In the genomic region with DNA sequence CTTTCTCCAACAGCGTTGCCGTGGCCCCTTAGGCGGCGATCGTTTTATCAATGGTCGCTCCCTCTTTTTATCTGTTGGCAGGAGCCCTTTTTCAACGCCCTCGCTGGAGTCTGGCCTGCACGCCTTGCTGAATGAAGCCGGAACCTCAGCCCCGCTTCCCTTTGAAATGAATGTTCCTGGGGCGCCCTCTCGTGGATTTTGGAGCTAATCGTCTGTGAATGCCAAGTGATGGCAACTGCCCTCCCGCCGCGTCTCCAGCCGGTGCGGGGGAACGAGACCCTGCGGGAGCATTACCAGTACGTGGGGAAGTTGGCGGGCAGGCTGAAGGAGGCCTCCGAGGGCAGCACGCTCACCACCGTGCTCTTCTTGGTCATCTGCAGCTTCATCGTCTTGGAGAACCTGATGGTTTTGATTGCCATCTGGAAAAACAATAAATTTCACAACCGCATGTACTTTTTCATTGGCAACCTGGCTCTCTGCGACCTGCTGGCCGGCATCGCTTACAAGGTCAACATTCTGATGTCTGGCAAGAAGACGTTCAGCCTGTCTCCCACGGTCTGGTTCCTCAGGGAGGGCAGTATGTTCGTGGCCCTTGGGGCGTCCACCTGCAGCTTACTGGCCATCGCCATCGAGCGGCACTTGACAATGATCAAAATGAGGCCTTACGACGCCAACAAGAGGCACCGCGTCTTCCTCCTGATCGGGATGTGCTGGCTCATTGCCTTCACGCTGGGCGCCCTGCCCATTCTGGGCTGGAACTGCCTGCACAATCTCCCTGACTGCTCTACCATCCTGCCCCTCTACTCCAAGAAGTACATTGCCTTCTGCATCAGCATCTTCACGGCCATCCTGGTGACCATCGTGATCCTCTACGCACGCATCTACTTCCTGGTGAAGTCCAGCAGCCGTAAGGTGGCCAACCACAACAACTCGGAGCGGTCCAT, we compare ENCODE assay signal across 8 cellular contexts. TPM values are rescaled to one million over a fixed set of nuclear protein-coding genes. Genes with fewer than 3 reads are reported as not detected.
DNase-seq lines count a peak whose midpoint lies in the region; ATAC-seq, FAIRE-seq and TF ChIP-seq lines count a peak whose summit lies in the region.

No MANE protein-coding gene starts in this region.

- no peaks in the 10 kb centered on the region for H3K79me2 ChIP-seq in PC-3 (ENCODE audit: low read length)
- peaks cover 6% of the 10 kb centered on the region for H3K79me2 ChIP-seq in fibroblast of lung (ENCODE audit: control insufficient read depth, insufficient read depth, low read length)

- TF ChIP-seq CTCF in PC-3 (conservative IDR thresholded peaks at IDR 0.05; ENCODE audit: low read depth, low read length) (peak; percentile 75), fibroblast of lung (conservative IDR thresholded peaks at IDR 0.05 in 1 of 2, IDR thresholded peaks at IDR 0.05 in 1 of 2; ENCODE audit: low read depth in 1 of 2, low read length in 2 of 2) (peak; percentile 64), nephron (IDR thresholded peaks at IDR 0.05; ENCODE audit: unreplicated experiment in 3 of 3) (peak; percentile 80 to 88 (median 83))

- H3K4me1 ChIP-seq in PC-3 (ENCODE audit: insufficient read depth, low read length) (no peaks in the 10 kb centered on the region), fibroblast of lung (ENCODE audit: control insufficient read depth, extremely low read depth, insufficient read depth, low read length) (peaks cover 6% of the 10 kb centered on the region)

- no peaks in the 10 kb centered on the region for H3K9me3 Mint-ChIP-seq in activated T-cell treated with anti-CD3 and anti-CD28 coated beads, Interleukin-2, amount 50 U/mL, for 4 hours
- H3K9me3 Mint-ChIP-seq in nephron, result no peaks in the 10 kb centered on the region

- H2AFZ ChIP-seq in PC-3 (ENCODE audit: low read length) (peak overlapping the region; percentile 72), fibroblast of lung (ENCODE audit: low read length) (peak overlapping the region; percentile 49)

- CTCF ChIA-PET in PC-3 (lab: Charles Lee), result interaction anchor here (1.0 kb wide), 2 partner anchors 340 to 410 kb away, joined by 3 to 6 read pairs; no protein-coding TSS in a partner anchor

- H3K9me3 ChIP-seq in PC-3 (ENCODE audit: low read length) (no peaks in the 10 kb centered on the region), fibroblast of lung (ENCODE audit: control insufficient read depth, insufficient read depth, low read depth, low read length) (no peaks in the 10 kb centered on the region)

- H4K20me1 ChIP-seq in PC-3 (ENCODE audit: low read length), result no peaks in the 10 kb centered on the region
- no peaks in the 10 kb centered on the region for H4K20me1 ChIP-seq in fibroblast of lung (ENCODE audit: control insufficient read depth, extremely low read depth, insufficient read depth, low read length)

- no TSS peak for BruUV-seq in PC-3 (replicated peaks; lab: Mats Ljungman, UMichigan)

- H3K27ac ChIP-seq in PC-3 (ENCODE audit: low read length), result no peak overlapping the region
- peak overlapping the region; percentile 4 for H3K27ac ChIP-seq in fibroblast of lung (ENCODE audit: insufficient read depth, low read length)

- H3K9ac ChIP-seq in PC-3 (ENCODE audit: low read length) (no peak overlapping the region), fibroblast of lung (ENCODE audit: insufficient read depth, low read length) (no peak overlapping the region)

- H3K9me2 ChIP-seq in PC-3 (replicated peaks; ENCODE audit: low read length), result no peaks in the 10 kb centered on the region

- H3F3A ChIP-seq in PC-3 (ENCODE audit: low read length, unreplicated experiment), result no peaks in the 10 kb centered on the region

- POLR2A ChIA-PET in PC-3 (lab: Charles Lee; ENCODE audit: unreplicated experiment), result no interaction called here

- H3K4me1 Mint-ChIP-seq in activated T-cell treated with anti-CD3 and anti-CD28 coated beads, Interleukin-2, amount 50 U/mL, for 4 hours (ENCODE audit: low read depth), result peaks cover 7% of the 10 kb centered on the region
- peaks cover 65% of the 10 kb centered on the region for H3K4me1 Mint-ChIP-seq in nephron

- peak overlapping the region; percentile 77 for H3K4me2 ChIP-seq in PC-3 (ENCODE audit: low read length)
- peak overlapping the region; percentile 73 for H3K4me2 ChIP-seq in fibroblast of lung (ENCODE audit: extremely low read depth, insufficient read depth, low read length)

- no peaks in the 10 kb centered on the region for H3K36me3 Mint-ChIP-seq in activated T-cell treated with anti-CD3 and anti-CD28 coated beads, Interleukin-2, amount 50 U/mL, for 4 hours (ENCODE audit: insufficient read depth)
- H3K36me3 Mint-ChIP-seq in nephron (ENCODE audit: low read depth), result peaks cover 58% of the 10 kb centered on the region

- H3K27ac Mint-ChIP-seq in nephron, result peak overlapping the region; percentile 82 to 90 (median 85)

- peaks cover 20% of the 10 kb centered on the region for H3K27me3 Mint-ChIP-seq in activated T-cell treated with anti-CD3 and anti-CD28 coated beads, Interleukin-2, amount 50 U/mL, for 4 hours (ENCODE audit: low read depth)
- peaks cover 3% of the 10 kb centered on the region for H3K27me3 Mint-ChIP-seq in nephron (ENCODE audit: low read depth)

- intact Hi-C loops in PC-3 (cut with micrococcal nuclease), result loop anchor here (1.0 to 10.0 kb wide), 3 partner anchors 279 to 1046 kb away; a partner anchor contains a TSS

- FAIRE-seq in HTR-8/SVneo (lab: Jason Lieb, UNC), result peak; percentile 36

- H3K4me3 Mint-ChIP-seq in activated T-cell treated with anti-CD3 and anti-CD28 coated beads, Interleukin-2, amount 50 U/mL, for 4 hours, result no peak overlapping the region
- peak overlapping the region; percentile 19 to 68 (median 26) for H3K4me3 Mint-ChIP-seq in nephron

- peak overlapping the region; percentile 49; the same call in 1 of the 2 replicates for H3K4me3 ChIP-seq in PC-3 (ENCODE audit: low read length)
- H3K4me3 ChIP-seq in fibroblast of lung (replicated peaks in 1 of 4; ENCODE audit: control extremely low read depth in 1 of 4, insufficient read depth in 1 of 4, low read depth in 3 of 4, low read length in 4 of 4), result peak overlapping the region in 1 of 4 experiments; percentile 25

- DNase-seq in DMS53 (lab: John Stamatoyannopoulos, UW) (peak; percentile 75), DMS53 treated with DMSO at 0.1 percent for 48 hours (lab: John Stamatoyannopoulos, UW; ENCODE audit: unreplicated experiment) (no peak), HTR-8/SVneo (ENCODE audit: insufficient read length, low spot score) (peak; percentile 75), PC-3 (peak; percentile 79), fibroblast of lung (ENCODE audit: low read depth in 2 of 2) (peak; percentile 76 to 88)
- peak; percentile 70 for DNase-seq in activated T-cell treated with anti-CD3 and anti-CD28 coated beads, Interleukin-2, amount 50 U/mL, for 4 hours
- peak; percentile 59 for DNase-seq in stimulated activated naive CD4-positive, alpha-beta T cell treated with Interleukin-2 at 50 U/mL for 16 hours (lab: John Stamatoyannopoulos, UW)

- ATAC-seq in PC-3, result peak; percentile 76
- peak; percentile 80 to 86 for ATAC-seq in activated T-cell treated with anti-CD3 and anti-CD28 coated beads, Interleukin-2, amount 50 U/mL, for 4 hours

- H3K27me3 ChIP-seq in PC-3 (ENCODE audit: low read length) (no peaks in the 10 kb centered on the region), fibroblast of lung (ENCODE audit: control insufficient read depth, insufficient read depth, low read length) (no peaks in the 10 kb centered on the region)

- H3K36me3 ChIP-seq in PC-3 (ENCODE audit: low read depth, low read length), result no peaks in the 10 kb centered on the region; the same call in 1 of the 2 replicates
- H3K36me3 ChIP-seq in fibroblast of lung (ENCODE audit: control insufficient read depth, insufficient read depth, low read length), result peaks cover 10% of the 10 kb centered on the region

RNA-seq across cellular contexts. Expression of gene S1PR3, which starts 10.0 kb away (rescaled TPM):
- total RNA-seq in PC-3 (2014; rRNA removed) (8.4 and 10.0 TPM in 2 replicates), fibroblast of lung (20.5 and 23.1 TPM in 2 replicates)
- 1 to 10 TPM in 2 of 3 donors, under 1 TPM in 1; 0.58 to 2.3 (median 1.8) TPM for total RNA-seq in activated T-cell treated with anti-CD3 and anti-CD28 coated beads, Interleukin-2, amount 50 U/mL, for 4 hours
- polyA plus RNA-seq in fibroblast of lung, result 23.8 and 29.9 TPM in 2 replicates
- polyA plus RNA-seq in fibroblast of lung (2012), result 23.6 and 28.4 TPM in 2 replicates
- polyA minus RNA-seq in fibroblast of lung (ENCODE audit: low replicate concordance), result 52.9 and 75.1 TPM in 2 replicates
